In the genomic region with DNA sequence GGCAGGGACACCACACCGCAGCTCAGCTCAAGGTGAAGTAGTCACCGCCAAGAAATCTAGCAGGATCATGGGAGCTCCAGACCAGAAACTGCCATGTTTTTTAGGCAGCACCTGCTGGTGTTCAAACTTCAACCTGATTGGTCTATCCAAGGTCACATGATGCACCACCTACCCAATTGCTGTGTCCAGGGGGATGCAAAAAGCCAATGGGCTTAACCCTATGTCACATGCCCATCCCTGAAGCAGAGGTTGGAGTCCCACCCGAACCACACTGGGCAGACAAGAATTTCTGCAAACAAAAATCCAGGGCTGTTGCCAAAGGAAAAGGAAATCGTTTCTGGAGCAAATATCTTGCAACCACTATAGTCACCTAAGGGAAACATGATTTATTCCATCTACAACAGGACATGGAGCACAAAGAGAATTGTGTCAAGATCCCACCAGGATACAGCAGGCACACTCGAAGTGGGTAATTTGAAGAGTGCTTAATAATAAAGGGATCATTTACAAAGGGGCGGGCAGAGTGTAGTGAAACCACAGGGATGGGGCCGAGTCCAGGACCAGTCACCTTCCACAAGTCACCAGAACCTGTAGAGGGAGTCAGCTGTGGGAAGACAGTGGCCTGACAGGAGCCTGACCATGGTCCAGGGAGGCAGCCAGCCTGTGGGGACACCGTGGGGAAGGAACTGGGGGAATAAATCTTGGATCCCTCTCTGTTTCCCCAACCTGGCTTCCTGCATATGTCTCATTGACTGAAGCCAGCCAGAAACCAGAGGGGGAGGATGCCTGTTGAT, we compare ENCODE assay signal across 32 cellular contexts. TPM values are rescaled to one million over a fixed set of nuclear protein-coding genes. Genes with fewer than 3 reads are reported as not detected.
DNase-seq lines count a peak whose midpoint lies in the region; ATAC-seq and TF ChIP-seq lines count a peak whose summit lies in the region.
"Had no signal": no experiment of that assay in that cellular context is flagged by ENCODE, and none has a peak within 500 bp of the region (broad histone marks: within the 10 kb centered on the region; RNA-seq: fewer than 3 reads in every experiment).

No MANE protein-coding gene starts in this region.

- H3K9ac ChIP-seq in PC-3 (ENCODE audit: low read length) = peak overlapping the region; percentile 52
- no peak overlapping the region for H3K9ac ChIP-seq in neuronal stem cell (ENCODE audit: low read depth, low read length, poor library complexity)
- H3K9ac ChIP-seq: GM23248 had no signal

- H4K8ac ChIP-seq in neuronal stem cell (ENCODE audit: low read depth, low read length) = no peak overlapping the region

- intact Hi-C loops in PC-3 (cut with micrococcal nuclease) = no loop called here

- no peak overlapping the region for H3K27ac ChIP-seq in HEK293 (ENCODE audit: extremely low read depth, low read depth, low read length)
- peak overlapping the region; percentile 89 for H3K27ac ChIP-seq in PC-3 (ENCODE audit: low read length)
- H3K27ac ChIP-seq in neuronal stem cell (replicated peaks; ENCODE audit: low read length) = no peak overlapping the region
- H3K27ac ChIP-seq: 22Rv1, gastroesophageal sphincter, GM23248, pancreas, tibial nerve had no signal

- H3K27me3 ChIP-seq in PC-3 (ENCODE audit: low read length) (no peaks in the 10 kb centered on the region), neuronal stem cell (ENCODE audit: control insufficient read depth in 3 of 3, insufficient read depth in 3 of 3, low read depth in 1 of 3, low read length in 3 of 3) (peaks cover 0 to 12% (median 0%) of the 10 kb centered on the region in 3 experiments)
- H3K27me3 ChIP-seq: pancreas, tibial nerve had no signal

- no peak overlapping the region for H2BK15ac ChIP-seq in neuronal stem cell (ENCODE audit: low read length)

- no TSS peak for BruUV-seq in PC-3 (replicated peaks; lab: Mats Ljungman, UMichigan)

- no peak overlapping the region for H2BK12ac ChIP-seq in neuronal stem cell (ENCODE audit: low read length)

- CTCF ChIA-PET in HEK293 (lab: Yijun Ruan, JAX) (no interaction called here), PC-3 (lab: Charles Lee) (no interaction called here)

- H3K4ac ChIP-seq in neuronal stem cell (ENCODE audit: low read length) = no peak overlapping the region

- H3K36me3 ChIP-seq in HEK293 (ENCODE audit: control insufficient read depth in 2 of 2, insufficient read depth in 1 of 2, low read length in 2 of 2) = no peaks in the 10 kb centered on the region
- no peaks in the 10 kb centered on the region for H3K36me3 ChIP-seq in PC-3 (ENCODE audit: low read depth, low read length)
- no peaks in the 10 kb centered on the region for H3K36me3 ChIP-seq in neuronal stem cell (replicated peaks in 1 of 2; ENCODE audit: control insufficient read depth in 2 of 2, insufficient read depth in 2 of 2, low read length in 2 of 2)
- H3K36me3 ChIP-seq: gastroesophageal sphincter, pancreas, tibial nerve had no signal

- ATAC-seq in PC-3 (peak; percentile 2; the same call in 1 of the 2 replicates), GM21381 (IDR thresholded peaks at IDR 0.05; ENCODE audit: unreplicated experiment) (no peak)
- ATAC-seq: gastroesophageal sphincter; natural killer cell treated with Interleukin-12 subunit alpha and Interleukin-12 subunit beta and Interleukin-15 and Interleukin-18, amount 100 ng/mL, for 72 hours; pancreas; right cardiac atrium; Right ventricle myocardium inferior; stimulated activated naive CD8-positive, alpha-beta T cell treated with anti-CD3 and anti-CD28 coated beads, Interleukin-15, amount 100 ng/mL, for 72 hours had no signal

- H2BK5ac ChIP-seq in neuronal stem cell (ENCODE audit: low read length) = no peak overlapping the region

- no peaks in the 10 kb centered on the region for H3K79me2 ChIP-seq in PC-3 (ENCODE audit: low read length)

- H4K91ac ChIP-seq in neuronal stem cell (ENCODE audit: low read depth, low read length, poor library complexity) = no peak overlapping the region

- H3K18ac ChIP-seq in neuronal stem cell (ENCODE audit: low read length) = peak overlapping the region; percentile 36

- H3K23ac ChIP-seq in neuronal stem cell (ENCODE audit: low read depth, low read length, poor library complexity) = no peak overlapping the region

- POLR2A ChIA-PET in HEK293 (lab: Yijun Ruan, JAX) (no interaction called here), PC-3 (lab: Charles Lee; ENCODE audit: unreplicated experiment) (interaction anchor here (0.7 kb wide), 1 partner anchor 14 kb away, joined by 3 read pairs; no protein-coding TSS in a partner anchor)

- peak overlapping the region; percentile 8; the same call in 1 of the 2 replicates for H3K4me2 ChIP-seq in PC-3 (ENCODE audit: low read length)
- no peak overlapping the region for H3K4me2 ChIP-seq in neuronal stem cell (ENCODE audit: insufficient read depth, low read length, poor library complexity, severe bottlenecking)

- TF ChIP-seq CTCF in HEK293 (tag by site-specific recombination; IDR thresholded peaks at IDR 0.05) (no peak), PC-3 (conservative IDR thresholded peaks at IDR 0.05; ENCODE audit: low read depth, low read length) (0 out of 2 replicates have a peak, but pooled peaks have one; percentile 13)

- H3K14ac ChIP-seq in neuronal stem cell (ENCODE audit: low read length) = no peak overlapping the region

- no peak overlapping the region for H2BK120ac ChIP-seq in neuronal stem cell (ENCODE audit: low read depth, low read length)

- H3K9me3 ChIP-seq in HEK293 (ENCODE audit: control insufficient read depth, insufficient read depth, low read depth, low read length) = no peaks in the 10 kb centered on the region
- H3K9me3 ChIP-seq in PC-3 (ENCODE audit: low read length) = no peaks in the 10 kb centered on the region
- H3K9me3 ChIP-seq in neuronal stem cell (replicated peaks in 1 of 2; ENCODE audit: control insufficient read depth in 2 of 2, insufficient read depth in 1 of 2, low read depth in 1 of 2, low read length in 2 of 2) = peaks cover 0 to 2% of the 10 kb centered on the region in 2 donors
- H3K9me3 ChIP-seq: pancreas had no signal

- H2AK5ac ChIP-seq in neuronal stem cell (ENCODE audit: low read depth, low read length) = no peak overlapping the region

- H3K4me1 ChIP-seq in HEK293 (ENCODE audit: control insufficient read depth, insufficient read depth, low read length) (no peaks in the 10 kb centered on the region; the same call in 1 of the 2 replicates), PC-3 (ENCODE audit: insufficient read depth, low read length) (peaks cover 46% of the 10 kb centered on the region), neuronal stem cell (ENCODE audit: control insufficient read depth in 2 of 2, insufficient read depth in 1 of 2, low read depth in 1 of 2, low read length in 2 of 2) (peaks cover 0 to 11% of the 10 kb centered on the region in 2 donors)
- H3K4me1 ChIP-seq: gastroesophageal sphincter, pancreas, tibial nerve had no signal

- no peaks in the 10 kb centered on the region for H3K79me1 ChIP-seq in neuronal stem cell (ENCODE audit: low read depth, low read length)

- no peak overlapping the region for H3K4me3 ChIP-seq in HEK293 (ENCODE audit: low read depth, low read length)
- H3K4me3 ChIP-seq in PC-3 (ENCODE audit: low read length) = no peak overlapping the region
- H3K4me3 ChIP-seq in neuronal stem cell (ENCODE audit: low read length in 2 of 2) = no peak overlapping the region
- H3K4me3 ChIP-seq: gastroesophageal sphincter, GM23248, pancreas, tibial nerve had no signal

- H2AFZ ChIP-seq in PC-3 (ENCODE audit: low read length) (no peak overlapping the region), neuronal stem cell (ENCODE audit: low read length) (peak overlapping the region; percentile 30)
- H2AFZ ChIP-seq: GM23248 had no signal

- WGBS in neuronal stem cell (ENCODE audit: extremely low coverage in 2 of 2, insufficient read length in 2 of 2, insufficient replicate concordance in 1 of 2), 2 donors = no CpG with 5 or more reads among the region's 8 CpGs

- H3F3A ChIP-seq in PC-3 (ENCODE audit: low read length, unreplicated experiment) = peaks cover 14% of the 10 kb centered on the region

- DNase-seq in DMS79 treated with DMSO at 0.1 percent for 48 hours (lab: John Stamatoyannopoulos, UW) (peak; percentile 0), DMS79 (lab: John Stamatoyannopoulos, UW) (no peak), PC-3 (peak; percentile 81), neuronal stem cell (ENCODE audit: low spot score) (no peak), NCI-H187 treated with DMSO at 0.1 percent for 48 hours (lab: John Stamatoyannopoulos, UW) (no peak)
- no peak for DNase-seq in stimulated activated naive CD4-positive, alpha-beta T cell treated with Interleukin-2 at 50 U/mL for 16 hours (lab: John Stamatoyannopoulos, UW)
- DNase-seq: activated CD4-positive, alpha-beta memory T cell treated with anti-CD3 and anti-CD28 coated beads for 36 hours; activated CD4-positive, CD25-positive, alpha-beta regulatory T cell; activated CD8-positive, alpha-beta memory T cell treated with anti-CD3 and anti-CD28 coated beads, Interleukin-2, amount 50 U/mL, for 48 hours; activated naive CD8-positive, alpha-beta T cell treated with anti-CD3 and anti-CD28 coated beads, Interleukin-2, amount 10 ng/mL, durations not matched to agents 7 days and 5 days; caudate nucleus; CD4-positive, alpha-beta memory T cell; DMS 273 treated with DMSO at 0.1 percent for 48 hours; GM23248; hypothalamus; islet precursor cell; KG1; midbrain; MV-4-11; NCI-H2081 treated with DMSO at 0.1 percent for 48 hours; NCI-H524 treated with DMSO at 0.1 percent for 48 hours; right cardiac atrium; stimulated activated CD4-positive, alpha-beta T cell treated with anti-CD3 and anti-CD28 coated beads, Interleukin-15, amount 100 ng/mL, for 24 hours; stimulated activated naive CD8-positive, alpha-beta T cell treated with anti-CD3 and anti-CD28 coated beads, Interleukin-15, amount 100 ng/mL, for 72 hours had no signal

- no peaks in the 10 kb centered on the region for H3K9me2 ChIP-seq in PC-3 (replicated peaks; ENCODE audit: low read length)

- H4K20me1 ChIP-seq in PC-3 (ENCODE audit: low read length) = no peaks in the 10 kb centered on the region

TF ChIP-seq in HEK293, 187 proteins besides CTCF, POLR2A, EP300 and RAD21:
- TF ChIP-seq ZIC2 (tag by site-specific recombination; IDR thresholded peaks at IDR 0.05) (peak; percentile 69), SCRT2 (tag by site-specific recombination; IDR thresholded peaks at IDR 0.05) (0 out of 2 replicates have a peak, but pooled peaks have one; percentile 39), ZNF10 (tag by site-specific recombination; IDR thresholded peaks at IDR 0.05) (no peak), ZNF214 (tag by site-specific recombination; IDR thresholded peaks at IDR 0.05; ENCODE audit: borderline replicate concordance) (no peak)

RNA-seq across cellular contexts. Expression of a gene that starts 34.2 kb away (rescaled TPM):
- total RNA-seq in PC-3 (2014; rRNA removed) = 40.2 and 51.0 TPM in 2 replicates
- 13.0 TPM for polyA plus RNA-seq in neuronal stem cell (2013, experiment 1 of 2)
- polyA plus RNA-seq in neuronal stem cell (2013, experiment 2 of 2) = 13.7 TPM

Comparison
In these comparisons a context has a peak if more than half of its experiments do, and no peak if none do; other contexts are left out.
1. DNase-seq: peak in DMS79 treated with DMSO at 0.1 percent for 48 hours (single experiment) and PC-3 (single experiment); none in DMS79 (single experiment), neuronal stem cell (single experiment), NCI-H187 treated with DMSO at 0.1 percent for 48 hours (single experiment) and stimulated activated naive CD4-positive, alpha-beta T cell treated with Interleukin-2 at 50 U/mL for 16 hours (single experiment).